ENCODE assay signal across 14 cellular contexts in genomic region chr13:81388400-81388799, GRCh38.
"Had no signal": no experiment of that assay in that cellular context is flagged by ENCODE, and none has a peak within 500 bp of the region (broad histone marks: within the 10 kb centered on the region; RNA-seq: fewer than 3 reads in every experiment).

No MANE protein-coding gene starts in this region.

- ATAC-seq: gastroesophageal sphincter; lower lobe of right lung; stimulated activated naive CD8-positive, alpha-beta T cell treated with anti-CD3 and anti-CD28 coated beads, Interleukin-15, amount 100 ng/mL, for 72 hours; upper lobe of right lung had no signal

- DNase-seq: activated CD4-positive, alpha-beta memory T cell treated with anti-CD3 and anti-CD28 coated beads for 36 hours; activated gamma-delta T cell treated with Interleukin-2 at 50 U/mL for 16 hours; activated naive CD8-positive, alpha-beta T cell treated with anti-CD3 and anti-CD28 coated beads for 36 hours; activated T-cell treated with anti-CD3 and anti-CD28 coated beads, Interleukin-2, amount 50 U/mL, for 48 hours; brain microvascular endothelial cell; dermis blood vessel endothelial cell; hippocampal formation; lower lobe of right lung; retina; stimulated activated CD4-positive, alpha-beta T cell treated with anti-CD3 and anti-CD28 coated beads, Interleukin-4, amount 100 ng/mL, for 4 hours; stimulated activated naive CD8-positive, alpha-beta T cell treated with anti-CD3 and anti-CD28 coated beads, Interleukin-15, amount 100 ng/mL, for 72 hours; testis; upper lobe of right lung had no signal
